Comparison of ENCODE assay signal across 8 cellular contexts in the genomic region with DNA sequence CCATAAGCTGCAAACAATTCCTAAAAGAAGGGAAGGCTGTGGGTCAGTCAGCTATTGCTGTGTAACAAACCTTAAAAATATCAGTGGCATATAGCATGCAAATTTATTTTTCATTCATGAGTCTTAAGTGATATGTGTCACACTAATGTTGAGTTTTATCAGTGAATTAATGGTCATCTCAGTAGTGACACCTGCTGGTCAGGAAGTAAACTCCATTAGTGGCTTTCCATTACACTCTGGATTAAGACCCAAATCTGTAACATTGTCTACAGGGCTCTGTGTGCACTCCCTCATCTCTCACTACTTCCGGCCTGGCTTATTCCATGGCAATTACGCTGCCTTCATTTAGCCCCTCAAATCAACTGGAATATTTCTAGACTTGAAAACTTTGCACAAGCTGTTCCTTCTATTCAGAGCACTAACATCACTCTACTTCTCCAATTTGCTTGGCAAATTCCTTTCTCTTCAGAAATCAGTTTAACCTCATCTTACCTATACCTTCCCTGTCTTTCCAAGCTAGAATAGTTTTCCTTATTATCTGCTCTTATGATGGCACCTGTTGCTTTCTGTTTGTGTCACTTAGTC.
A peak's percentile ranks its signal among the peaks of the same experiment; 100 is the strongest.
DNase-seq lines count a peak whose midpoint lies in the region; ATAC-seq, FAIRE-seq and TF ChIP-seq lines count a peak whose summit lies in the region.

No MANE protein-coding gene starts in this region.

- BruUV-seq in Calu3 (replicated peaks; lab: Mats Ljungman, UMichigan) = no TSS peak

- H3K4me3 ChIP-seq in HL-60 (replicated peaks; ENCODE audit: insufficient read depth, low read length) (no peak overlapping the region), WI38 (ENCODE audit: low read depth, low read length) (no peak overlapping the region), uterus (no peak overlapping the region)

- CTCF ChIA-PET in Calu3 (lab: Charles Lee) (interaction anchor here (0.6 kb wide), 1 partner anchor 211 kb away, joined by 3 read pairs; no protein-coding TSS in a partner anchor), T-cell (lab: Charles Lee) (interaction anchor here in 1 of 2 donors (0.7 kb wide), 1 partner anchor 115 kb away, joined by 4 read pairs; no protein-coding TSS in a partner anchor)

- H3K4me3 Mint-ChIP-seq in Calu3 (ENCODE audit: low read depth, unreplicated experiment) (no peak overlapping the region), T-cell (no peak overlapping the region)

- TF ChIP-seq CTCF in Calu3 (IDR thresholded peaks at IDR 0.05; ENCODE audit: unreplicated experiment) (peak; percentile 40), HL-60 (IDR thresholded peaks at IDR 0.05; ENCODE audit: insufficient read depth, low read length) (peak; percentile 46), WI38 (IDR thresholded peaks at IDR 0.05; ENCODE audit: low read depth, low read length) (peak; percentile 53), uterus (IDR thresholded peaks at IDR 0.05) (peak; percentile 39 to 45 (median 41))

- intact Hi-C loops in Calu3 (cut with micrococcal nuclease; ENCODE audit: unreplicated experiment) = loop anchor here (2.0 kb wide), 1 partner anchor 153 kb away; no protein-coding TSS in a partner anchor
- intact Hi-C loops in uterus (cut with DNase I; ENCODE audit: low total_unique reads) = no loop called here

- POLR2A ChIA-PET in T-cell (lab: Charles Lee) = no interaction called here

- H3K9me3 Mint-ChIP-seq in Calu3 (ENCODE audit: low read depth, unreplicated experiment) = no peaks in the 10 kb centered on the region
- H3K9me3 Mint-ChIP-seq in T-cell = peaks cover 0 to under 1% (median under 1%) of the 10 kb centered on the region in 3 donors

- ATAC-seq in T-cell (replicated peaks in 1 of 4) = no peak
- ATAC-seq in HG02571 (IDR thresholded peaks at IDR 0.05; ENCODE audit: unreplicated experiment) = no peak

- peaks cover 0 to 4% of the 10 kb centered on the region in 2 donors for H3K4me1 ChIP-seq in uterus

- no peak overlapping the region for H3K27ac Mint-ChIP-seq in Calu3 (ENCODE audit: unreplicated experiment)
- H3K27ac Mint-ChIP-seq in T-cell = no peak overlapping the region

- no peaks in the 10 kb centered on the region for H3K9me3 ChIP-seq in uterus

- H3K27me3 ChIP-seq in HL-60 (ENCODE audit: insufficient read depth, poor library complexity, severe bottlenecking) (no peaks in the 10 kb centered on the region), uterus (no peaks in the 10 kb centered on the region)

- peak; percentile 54 for FAIRE-seq in GM19239 (lab: Jason Lieb, UNC)

- H3K27ac ChIP-seq in HL-60 (replicated peaks) = no peak overlapping the region
- no peak overlapping the region for H3K27ac ChIP-seq in uterus

- no peak for DNase-seq in Calu3
- peak; percentile 22 for DNase-seq in GM19239 (ENCODE audit: insufficient read length, low spot score)
- DNase-seq in HL-60 (ENCODE audit: low read depth in 1 of 2, low spot score in 1 of 2) = peak in 1 of 2 experiments; percentile 15
- peak; percentile 51 for DNase-seq in iPS-NIHi7 (ENCODE audit: extremely low spot score)
- no peak for DNase-seq in uterus
- DNase-seq in T-cell = no peak

- H3K36me3 Mint-ChIP-seq in Calu3 (ENCODE audit: insufficient read depth, unreplicated experiment) = no peaks in the 10 kb centered on the region
- no peaks in the 10 kb centered on the region for H3K36me3 Mint-ChIP-seq in T-cell

- H3K4me1 Mint-ChIP-seq in Calu3 (ENCODE audit: low read depth, unreplicated experiment) = peaks cover 9% of the 10 kb centered on the region
- no peaks in the 10 kb centered on the region for H3K4me1 Mint-ChIP-seq in T-cell

- H3K27me3 Mint-ChIP-seq in Calu3 (ENCODE audit: unreplicated experiment) (peaks cover 25% of the 10 kb centered on the region), T-cell (peaks cover 1 to 3% of the 10 kb centered on the region in 2 donors)

- no peak for TF ChIP-seq POLR2A in uterus (IDR thresholded peaks at IDR 0.05)

- H3K36me3 ChIP-seq in uterus = no peaks in the 10 kb centered on the region

Comparison
In these comparisons a context has a peak if more than half of its experiments do, and no peak if none do; other contexts are left out.
1. DNase-seq: peak in GM19239 (single experiment) and iPS-NIHi7 (single experiment); none in Calu3 (single experiment), uterus (0 of 2) and T-cell (0 of 34).
2. Peak in every context shown above with its lines, with median percentiles within 50 percentile points of each other: CTCF ChIP-seq.